Comparison of ENCODE assay signal across 1 cellular context in genomic region chr12:123516221-123516780, GRCh38.
TF ChIP-seq lines count a peak whose summit lies in the region.

No MANE protein-coding gene starts in this region.

TF ChIP-seq in HepG2, 621 proteins besides CTCF, POLR2A, EP300 and RAD21:
- TF ChIP-seq NONO (IDR thresholded peaks at IDR 0.05) (no peak), NONO (CRISPR knock-in tag; conservative IDR thresholded peaks at IDR 0.05) (no peak), GTF3A (CRISPR knock-in tag; conservative IDR thresholded peaks at IDR 0.05) (no peak), ZBTB20 (CRISPR knock-in tag; IDR thresholded peaks at IDR 0.05; ENCODE audit: borderline replicate concordance, low read depth) (no peak), THAP11 (CRISPR knock-in tag; IDR thresholded peaks at IDR 0.05) (no peak), NFIC (IDR thresholded peaks at IDR 0.05; ENCODE audit: low read length) (no peak), NR1H2 (CRISPR knock-in tag; IDR thresholded peaks at IDR 0.05; ENCODE audit: borderline replicate concordance, low read depth) (no peak), E2F5 (CRISPR knock-in tag; conservative IDR thresholded peaks at IDR 0.05) (no peak), ZNF687 (CRISPR knock-in tag; IDR thresholded peaks at IDR 0.05) (peak; percentile 14; the same call in 1 of the 2 replicates)
